ENCODE assay signal across 9 cellular contexts in the genomic region with DNA sequence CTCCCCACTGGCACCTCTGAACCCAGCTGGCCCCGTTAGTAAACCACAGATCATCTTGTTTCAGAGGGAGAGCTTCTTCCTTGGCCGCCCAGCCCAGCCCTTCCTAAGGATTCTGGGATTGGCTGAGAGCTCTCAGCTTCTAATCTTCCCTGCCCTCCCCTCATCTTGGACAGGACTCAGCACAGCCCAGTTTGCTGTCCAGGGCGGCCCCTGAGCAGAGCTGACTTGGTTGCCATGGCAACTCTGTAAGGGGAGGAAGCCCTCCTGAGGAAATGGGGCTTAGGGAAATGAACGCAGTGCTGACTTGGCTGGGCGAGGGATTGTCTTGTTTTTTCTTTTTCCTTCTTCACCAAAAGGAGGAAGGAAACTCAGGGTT. TPM values are rescaled to one million over a fixed set of nuclear protein-coding genes. Genes with fewer than 3 reads are reported as not detected.
DNase-seq lines count a peak whose midpoint lies in the region; ATAC-seq, FAIRE-seq and TF ChIP-seq lines count a peak whose summit lies in the region.
"Had no signal": no experiment of that assay in that cellular context is flagged by ENCODE, and none has a peak within 500 bp of the region (broad histone marks: within the 10 kb centered on the region; RNA-seq: fewer than 3 reads in every experiment).

No MANE protein-coding gene starts in this region.

- TF ChIP-seq CTCF in endothelial cell (IDR thresholded peaks at IDR 0.05; ENCODE audit: unreplicated experiment) (no peak), neural crest cell (conservative IDR thresholded peaks at IDR 0.05) (no peak), D721Med (IDR thresholded peaks at IDR 0.05; ENCODE audit: insufficient read depth, missing control alignments) (no peak)

- DNase-seq in DMS79 treated with DMSO at 0.1 percent for 48 hours (lab: John Stamatoyannopoulos, UW) (peak; percentile 7), NCI-H146 (lab: John Stamatoyannopoulos, UW) (peak; percentile 60), endothelial cell (ENCODE audit: low spot score) (peak; percentile 61), neural crest cell (ENCODE audit: low read depth, low spot score) (peak; percentile 68), NCI-H446 treated with DMSO at 0.1 percent for 48 hours (lab: John Stamatoyannopoulos, UW) (no peak), D721Med (ENCODE audit: insufficient read length, low spot score) (no peak), T-helper 1 cell (no peak)

- no peak for ATAC-seq in GM19395 (IDR thresholded peaks at IDR 0.05; ENCODE audit: unreplicated experiment)

- peaks cover 70% of the 10 kb centered on the region for H3K4me1 Mint-ChIP-seq in endothelial cell (ENCODE audit: unreplicated experiment)
- peaks cover 44% of the 10 kb centered on the region for H3K4me1 Mint-ChIP-seq in neural crest cell

- peaks cover 5% of the 10 kb centered on the region for H3K36me3 Mint-ChIP-seq in endothelial cell (ENCODE audit: low read depth, unreplicated experiment)
- no peaks in the 10 kb centered on the region for H3K36me3 Mint-ChIP-seq in neural crest cell (ENCODE audit: low read depth)
- H3K36me3 Mint-ChIP-seq: activated naive CD8-positive, alpha-beta T cell had no signal

- H3K4me3 Mint-ChIP-seq in endothelial cell (ENCODE audit: unreplicated experiment) (peak overlapping the region; percentile 15), neural crest cell (peak overlapping the region; percentile 81)
- H3K4me3 Mint-ChIP-seq: activated naive CD8-positive, alpha-beta T cell had no signal

- H3K27ac Mint-ChIP-seq in endothelial cell (ENCODE audit: unreplicated experiment): peak overlapping the region; percentile 100
- peak overlapping the region; percentile 92 for H3K27ac Mint-ChIP-seq in neural crest cell (ENCODE audit: unreplicated experiment)
- H3K27ac Mint-ChIP-seq: activated naive CD8-positive, alpha-beta T cell had no signal

- peaks cover 5% of the 10 kb centered on the region for H3K27me3 Mint-ChIP-seq in endothelial cell (ENCODE audit: unreplicated experiment)
- no peaks in the 10 kb centered on the region for H3K27me3 Mint-ChIP-seq in neural crest cell (ENCODE audit: low read depth)
- H3K27me3 Mint-ChIP-seq: activated naive CD8-positive, alpha-beta T cell had no signal

- no peaks in the 10 kb centered on the region for H3K9me3 Mint-ChIP-seq in endothelial cell (ENCODE audit: unreplicated experiment)
- no peaks in the 10 kb centered on the region for H3K9me3 Mint-ChIP-seq in neural crest cell

- FAIRE-seq in D721Med (lab: Jason Lieb, UNC): no peak

RNA-seq across cellular contexts. Expression of a gene that starts 4.6 kb away (rescaled TPM):
- total RNA-seq in endothelial cell (ENCODE audit: unreplicated experiment) (4.4 TPM), neural crest cell (not detected in 2 replicates)

RNA-seq across cellular contexts. Expression of a gene that starts 36.5 kb away (rescaled TPM):
- total RNA-seq in endothelial cell (ENCODE audit: unreplicated experiment) (1.2 TPM), neural crest cell (not detected in 2 replicates)

RNA-seq across cellular contexts. Expression of a gene that starts 42.3 kb away (rescaled TPM):
- total RNA-seq in endothelial cell (ENCODE audit: unreplicated experiment) (55.3 TPM), neural crest cell (14.2 and 15.7 TPM in 2 replicates)

RNA-seq across cellular contexts. Expression of a gene that starts 55.9 kb away (rescaled TPM):
- total RNA-seq in endothelial cell (ENCODE audit: unreplicated experiment) (2.5 TPM), neural crest cell (not detected in 2 replicates)

Comparison
In these comparisons a context has a peak if more than half of its experiments do, and no peak if none do; other contexts are left out.
1. DNase-seq: peak in DMS79 treated with DMSO at 0.1 percent for 48 hours (single experiment), NCI-H146 (single experiment), endothelial cell (single experiment) and neural crest cell (single experiment); none in NCI-H446 treated with DMSO at 0.1 percent for 48 hours (single experiment), D721Med (single experiment) and T-helper 1 cell (0 of 5).